21 cellular contexts compared by ENCODE assay signal in genomic region chrX:147079974-147080373, GRCh38.
"Had no signal": no experiment of that assay in that cellular context is flagged by ENCODE, and none has a peak within 500 bp of the region (broad histone marks: within the 10 kb centered on the region; RNA-seq: fewer than 3 reads in every experiment).

No MANE protein-coding gene starts in this region.

- ATAC-seq: foreskin keratinocyte, gastroesophageal sphincter, heart left ventricle, left cardiac atrium, left lung, left ventricle myocardium superior, lower lobe of right lung, mucosa of descending colon had no signal

- H3K4me1 Mint-ChIP-seq: immature natural killer cell, mesothelial cell of epicardium, naive B cell had no signal

- H3K4me2 ChIP-seq: hepatocyte had no signal

- H3K27me3 ChIP-seq: colonic mucosa, esophagus muscularis mucosa, foreskin keratinocyte, gastroesophageal sphincter, heart left ventricle, hepatocyte, left lung had no signal

- H3K4me1 ChIP-seq: colonic mucosa, esophagus muscularis mucosa, foreskin keratinocyte, gastroesophageal sphincter, heart left ventricle, left lung, lower lobe of right lung had no signal

- H3K4me3 ChIP-seq: colonic mucosa, esophagus muscularis mucosa, gastroesophageal sphincter, heart left ventricle, hepatocyte, left lung, lower lobe of right lung, mucosa of descending colon had no signal

- H3K27me3 Mint-ChIP-seq: dendritic cell treated with granulocyte-macrophage colony-stimulating factor and Interleukin-4, amounts not matched to agents 40 ng/mL and 50 ng/mL, for 4 days; naive B cell had no signal

- H3K4me3 Mint-ChIP-seq: dendritic cell treated with granulocyte-macrophage colony-stimulating factor and Interleukin-4, amounts not matched to agents 40 ng/mL and 50 ng/mL, for 4 days; immature natural killer cell; mesothelial cell of epicardium; naive B cell had no signal

- H3K27ac Mint-ChIP-seq: dendritic cell treated with granulocyte-macrophage colony-stimulating factor and Interleukin-4, amounts not matched to agents 40 ng/mL and 50 ng/mL, for 4 days; immature natural killer cell; mesothelial cell of epicardium; naive B cell had no signal

- DNase-seq: colonic mucosa; cortex of kidney; effector CD8-positive, alpha-beta T cell; foreskin keratinocyte; heart left ventricle; hypothalamus; immature natural killer cell; left cardiac atrium; left lung; left ventricle myocardium superior; lower lobe of right lung; mesenchymal stem cell; mucosa of descending colon; naive B cell had no signal

- H3K36me3 ChIP-seq: colonic mucosa, esophagus muscularis mucosa, gastroesophageal sphincter, heart left ventricle, left lung, lower lobe of right lung had no signal

- H3K9me3 ChIP-seq: colonic mucosa, esophagus muscularis mucosa, gastroesophageal sphincter, heart left ventricle, left lung, lower lobe of right lung had no signal

- H2AFZ ChIP-seq: hepatocyte had no signal

- FAIRE-seq: endothelial cell of umbilical vein, keratinocyte had no signal

- H3K79me2 ChIP-seq: hepatocyte had no signal

- H3K27ac ChIP-seq: colonic mucosa, esophagus muscularis mucosa, foreskin keratinocyte, gastroesophageal sphincter, heart left ventricle, hepatocyte, left lung, lower lobe of right lung had no signal

- H3K36me3 Mint-ChIP-seq: immature natural killer cell, mesothelial cell of epicardium, naive B cell had no signal
